Comparison of ENCODE assay signal across 1 cellular context in genomic region chr12:1795785-1796514, GRCh38.
A peak's percentile ranks its signal among the peaks of the same experiment; 100 is the strongest.
TF ChIP-seq lines count a peak whose summit lies in the region.

No MANE protein-coding gene starts in this region.

TF ChIP-seq in HEK293, 187 proteins besides CTCF, POLR2A, EP300 and RAD21 (continued from another document and continues in another):
- TF ChIP-seq ZSCAN4 (tag by site-specific recombination; IDR thresholded peaks at IDR 0.05) (no peak), ZNF660 (tag by site-specific recombination; IDR thresholded peaks at IDR 0.05) (peak; percentile 90), SP3 (tag by site-specific recombination; IDR thresholded peaks at IDR 0.05) (peak; percentile 67), GLIS1 (tag by site-specific recombination; IDR thresholded peaks at IDR 0.05) (peak; percentile 43), PRDM4 (tag by site-specific recombination; IDR thresholded peaks at IDR 0.05) (no peak), ZNF280C (tag by site-specific recombination; IDR thresholded peaks at IDR 0.05) (no peak), ZFP41 (tag by site-specific recombination; IDR thresholded peaks at IDR 0.05; ENCODE audit: borderline replicate concordance) (no peak), WT1 (tag by site-specific recombination; IDR thresholded peaks at IDR 0.05) (no peak), ZNF629 (tag by site-specific recombination; IDR thresholded peaks at IDR 0.05) (no peak), ZNF211 (tag by site-specific recombination; IDR thresholded peaks at IDR 0.05; ENCODE audit: low read depth) (no peak), ZNF514 (tag by site-specific recombination; IDR thresholded peaks at IDR 0.05) (no peak), ZNF610 (tag by site-specific recombination; IDR thresholded peaks at IDR 0.05; ENCODE audit: borderline replicate concordance) (no peak), ZNF768 (tag by site-specific recombination; IDR thresholded peaks at IDR 0.05) (0 out of 2 replicates have a peak, but pooled peaks have one; percentile 15), IKZF3 (tag by site-specific recombination; IDR thresholded peaks at IDR 0.05) (no peak), KLF8 (tag by site-specific recombination; IDR thresholded peaks at IDR 0.05) (peak; percentile 35; the same call in 1 of the 2 replicates), HOXA7 (CRISPR knock-in tag; IDR thresholded peaks at IDR 0.05; ENCODE audit: borderline replicate concordance) (no peak), ZNF266 (tag by site-specific recombination; IDR thresholded peaks at IDR 0.05; ENCODE audit: low read depth) (no peak), ZNF335 (tag by site-specific recombination; conservative IDR thresholded peaks at IDR 0.05) (peak; percentile 94), ZFP37 (tag by site-specific recombination; IDR thresholded peaks at IDR 0.05) (no peak), TSHZ1 (tag by site-specific recombination; IDR thresholded peaks at IDR 0.05; ENCODE audit: borderline replicate concordance) (no peak), YY1 (tag by site-specific recombination; IDR thresholded peaks at IDR 0.05) (0 out of 2 replicates have a peak, but pooled peaks have one; percentile 12), PRDM1 (tag by site-specific recombination; IDR thresholded peaks at IDR 0.05) (no peak), ZBTB10 (tag by site-specific recombination; IDR thresholded peaks at IDR 0.05) (no peak), ZIC2 (tag by site-specific recombination; IDR thresholded peaks at IDR 0.05) (peak; percentile 61), ZNF600 (tag by site-specific recombination; IDR thresholded peaks at IDR 0.05) (peak; percentile 57; the same call in 1 of the 2 replicates), ZNF416 (tag by site-specific recombination; IDR thresholded peaks at IDR 0.05) (no peak), GLI2 (tag by site-specific recombination; IDR thresholded peaks at IDR 0.05; ENCODE audit: borderline replicate concordance, low read depth) (no peak), ZNF785 (tag by site-specific recombination; IDR thresholded peaks at IDR 0.05) (no peak), ZNF274 (IDR thresholded peaks at IDR 0.05; ENCODE audit: low read length) (no peak), ZNF274 (tag by site-specific recombination; IDR thresholded peaks at IDR 0.05; ENCODE audit: borderline replicate concordance) (no peak), REPIN1 (tag by site-specific recombination; IDR thresholded peaks at IDR 0.05; ENCODE audit: low read depth) (no peak), ZNF350 (tag by site-specific recombination; IDR thresholded peaks at IDR 0.05) (no peak), OVOL3 (tag by site-specific recombination; IDR thresholded peaks at IDR 0.05) (no peak), ZNF16 (tag by site-specific recombination; IDR thresholded peaks at IDR 0.05; ENCODE audit: low read depth) (no peak), SALL2 (tag by site-specific recombination; IDR thresholded peaks at IDR 0.05; ENCODE audit: borderline replicate concordance) (no peak), ZBTB1 (tag by site-specific recombination; IDR thresholded peaks at IDR 0.05) (no peak), ZNF138 (tag by site-specific recombination; IDR thresholded peaks at IDR 0.05; ENCODE audit: borderline replicate concordance) (no peak), FEZF1 (tag by site-specific recombination; IDR thresholded peaks at IDR 0.05) (no peak), ZNF530 (tag by site-specific recombination; IDR thresholded peaks at IDR 0.05; ENCODE audit: low read depth) (no peak), ZBTB7A (tag by site-specific recombination; IDR thresholded peaks at IDR 0.05; ENCODE audit: low read depth) (no peak), HOXD13 (CRISPR knock-in tag; IDR thresholded peaks at IDR 0.05; ENCODE audit: borderline replicate concordance) (no peak), ZNF529 (tag by site-specific recombination; IDR thresholded peaks at IDR 0.05; ENCODE audit: insufficient replicate concordance) (no peak), ZNF37A (tag by site-specific recombination; IDR thresholded peaks at IDR 0.05) (no peak)
- TF ChIP-seq, protein P1, sequence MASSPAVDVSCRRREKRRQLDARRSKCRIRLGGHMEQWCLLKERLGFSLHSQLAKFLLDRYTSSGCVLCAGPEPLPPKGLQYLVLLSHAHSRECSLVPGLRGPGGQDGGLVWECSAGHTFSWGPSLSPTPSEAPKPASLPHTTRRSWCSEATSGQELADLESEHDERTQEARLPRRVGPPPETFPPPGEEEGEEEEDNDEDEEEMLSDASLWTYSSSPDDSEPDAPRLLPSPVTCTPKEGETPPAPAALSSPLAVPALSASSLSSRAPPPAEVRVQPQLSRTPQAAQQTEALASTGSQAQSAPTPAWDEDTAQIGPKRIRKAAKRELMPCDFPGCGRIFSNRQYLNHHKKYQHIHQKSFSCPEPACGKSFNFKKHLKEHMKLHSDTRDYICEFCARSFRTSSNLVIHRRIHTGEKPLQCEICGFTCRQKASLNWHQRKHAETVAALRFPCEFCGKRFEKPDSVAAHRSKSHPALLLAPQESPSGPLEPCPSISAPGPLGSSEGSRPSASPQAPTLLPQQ (tag by site-specific recombination; IDR thresholded peaks at IDR 0.05): no peak
- TF ChIP-seq, protein P2, sequence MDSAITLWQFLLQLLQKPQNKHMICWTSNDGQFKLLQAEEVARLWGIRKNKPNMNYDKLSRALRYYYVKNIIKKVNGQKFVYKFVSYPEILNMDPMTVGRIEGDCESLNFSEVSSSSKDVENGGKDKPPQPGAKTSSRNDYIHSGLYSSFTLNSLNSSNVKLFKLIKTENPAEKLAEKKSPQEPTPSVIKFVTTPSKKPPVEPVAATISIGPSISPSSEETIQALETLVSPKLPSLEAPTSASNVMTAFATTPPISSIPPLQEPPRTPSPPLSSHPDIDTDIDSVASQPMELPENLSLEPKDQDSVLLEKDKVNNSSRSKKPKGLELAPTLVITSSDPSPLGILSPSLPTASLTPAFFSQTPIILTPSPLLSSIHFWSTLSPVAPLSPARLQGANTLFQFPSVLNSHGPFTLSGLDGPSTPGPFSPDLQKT (IDR thresholded peaks at IDR 0.05; ENCODE audit: borderline replicate concordance, low read depth, low read length): no peak
- TF ChIP-seq, protein P3, sequence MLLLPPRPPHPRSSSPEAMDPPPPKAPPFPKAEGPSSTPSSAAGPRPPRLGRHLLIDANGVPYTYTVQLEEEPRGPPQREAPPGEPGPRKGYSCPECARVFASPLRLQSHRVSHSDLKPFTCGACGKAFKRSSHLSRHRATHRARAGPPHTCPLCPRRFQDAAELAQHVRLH (tag by site-specific recombination; IDR thresholded peaks at IDR 0.05): peak; percentile 63; the same call in 1 of the 2 replicates
- TF ChIP-seq, protein P4, sequence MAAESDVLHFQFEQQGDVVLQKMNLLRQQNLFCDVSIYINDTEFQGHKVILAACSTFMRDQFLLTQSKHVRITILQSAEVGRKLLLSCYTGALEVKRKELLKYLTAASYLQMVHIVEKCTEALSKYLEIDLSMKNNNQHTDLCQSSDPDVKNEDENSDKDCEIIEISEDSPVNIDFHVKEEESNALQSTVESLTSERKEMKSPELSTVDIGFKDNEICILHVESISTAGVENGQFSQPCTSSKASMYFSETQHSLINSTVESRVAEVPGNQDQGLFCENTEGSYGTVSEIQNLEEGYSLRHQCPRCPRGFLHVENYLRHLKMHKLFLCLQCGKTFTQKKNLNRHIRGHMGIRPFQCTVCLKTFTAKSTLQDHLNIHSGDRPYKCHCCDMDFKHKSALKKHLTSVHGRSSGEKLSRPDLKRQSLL (tag by site-specific recombination; IDR thresholded peaks at IDR 0.05): no peak
